ENCODE assay signal across 6 cellular contexts in genomic region chr16:28691722-28692121, GRCh38. TPM values are rescaled to one million over a fixed set of nuclear protein-coding genes. Genes with fewer than 3 reads are reported as not detected.
"Had no signal": no experiment of that assay in that cellular context is flagged by ENCODE, and none has a peak within 500 bp of the region (broad histone marks: within the 10 kb centered on the region; RNA-seq: fewer than 3 reads in every experiment).

No MANE protein-coding gene starts in this region.

RNA-seq across cellular contexts. Expression of gene NPIPB8, which starts 53.9 kb away (rescaled TPM):
- total RNA-seq: MCF 10A, NCI-H460, Right ventricle myocardium inferior, RPMI7951, SJSA1 had no signal
- polyA plus RNA-seq: SK-N-SH had no signal

RNA-seq across cellular contexts. Expression of gene NPIPB9, which starts 59.9 kb away (rescaled TPM):
- total RNA-seq: Right ventricle myocardium inferior, RPMI7951 had no signal
